In the genomic region with DNA sequence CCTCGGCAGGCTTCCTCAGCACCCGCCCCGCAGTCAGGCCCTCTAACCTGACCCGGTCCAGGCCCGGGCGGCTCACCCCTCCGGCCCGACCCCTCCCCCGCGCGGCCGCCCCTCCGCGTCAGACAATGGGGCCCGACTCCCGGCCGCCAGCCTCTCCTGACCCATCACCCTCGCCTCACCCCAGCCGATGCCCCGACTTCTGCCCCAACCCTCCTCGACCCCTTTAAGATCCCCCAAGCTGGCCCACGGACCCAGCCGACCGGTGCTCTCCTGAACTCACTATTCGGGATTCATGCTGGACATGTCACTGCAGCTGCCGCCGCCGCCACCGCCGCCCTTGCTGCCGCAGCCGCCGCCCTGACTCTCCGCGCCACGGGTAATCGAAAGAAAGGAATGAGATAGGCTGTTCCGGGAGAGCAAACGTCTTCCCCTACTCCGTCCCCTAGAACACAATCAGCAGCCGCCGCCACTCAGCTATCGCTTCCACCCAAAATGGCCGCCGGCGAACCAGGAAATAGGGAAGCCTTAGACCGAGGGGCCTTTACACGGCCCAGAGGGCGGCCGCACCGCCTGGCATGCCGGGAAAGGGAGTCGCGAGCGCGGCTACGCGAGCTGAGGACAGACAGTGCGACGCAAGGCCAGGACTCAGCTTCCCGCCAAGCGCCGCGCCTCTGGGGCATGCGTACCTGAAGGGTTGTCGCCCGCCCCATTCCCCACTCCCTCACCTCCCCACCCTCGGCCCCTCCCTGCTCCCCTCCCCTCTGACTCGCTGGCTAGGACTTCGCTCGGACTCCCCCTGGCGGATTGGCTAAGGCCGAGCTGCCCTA, we compare ENCODE assay signal across 8 cellular contexts. TPM values are rescaled to one million over a fixed set of nuclear protein-coding genes. Genes with fewer than 3 reads are reported as not detected.
A peak's percentile ranks its signal among the peaks of the same experiment; 100 is the strongest.
DNase-seq lines count a peak whose midpoint lies in the region; ATAC-seq and TF ChIP-seq lines count a peak whose summit lies in the region.

RAB1A (minus strand) TSS at position 494 of the 827 bp plus-strand sequence; CDS start at position 303, 191 bp downstream.

- peak; percentile 95 for ATAC-seq in HG02870 (IDR thresholded peaks at IDR 0.05; ENCODE audit: unreplicated experiment)
- ATAC-seq in heart left ventricle = peak; percentile 97 to 98 (median 98)
- peak; percentile 96 to 100 for ATAC-seq in upper lobe of left lung (ENCODE audit: low FRiP score in 2 of 2)

- TF ChIP-seq POLR2A in adrenal gland (IDR thresholded peaks at IDR 0.05) (peak; percentile 82 to 91), heart left ventricle (IDR thresholded peaks at IDR 0.05) (peak; percentile 51 to 62), upper lobe of left lung (IDR thresholded peaks at IDR 0.05) (peak; percentile 48 to 95 (median 90))

- TF ChIP-seq CTCF in GM13976 (IDR thresholded peaks at IDR 0.05; ENCODE audit: borderline replicate concordance, control extremely low read depth, extremely low read depth, insufficient read depth, missing control alignments) = peak; percentile 47
- TF ChIP-seq CTCF in adrenal gland (IDR thresholded peaks at IDR 0.05) = peak; percentile 29 to 46 (median 42)
- TF ChIP-seq CTCF in heart left ventricle (IDR thresholded peaks at IDR 0.05) = peak; percentile 25 to 70 (median 52)
- peak in 5 of 6 experiments; percentile 40 to 52 (median 46) for TF ChIP-seq CTCF in upper lobe of left lung (IDR thresholded peaks at IDR 0.05)

- TF ChIP-seq EP300 in upper lobe of left lung (IDR thresholded peaks at IDR 0.05) = peak in 1 of 4 donors; percentile 57

- H3K36me3 ChIP-seq in adrenal gland (replicated peaks in 1 of 2) (no peaks in the 10 kb centered on the region), heart left ventricle (no peaks in the 10 kb centered on the region), upper lobe of left lung (no peaks in the 10 kb centered on the region)

- intact Hi-C loops in adrenal gland (cut with DNase I) (loop anchor here in 1 of 2 donors (10.0 kb wide), 1 partner anchor 65 kb away; no protein-coding TSS in a partner anchor), heart left ventricle (cut with DNase I) (loop anchor here in 8 of 10 donors (1.0 to 5.0 kb wide), 9 partner anchors 35 to 74 kb away; partner anchors contain the start of gene CEP68 (in 3 of the 8)), posterior cingulate gyrus (cut with DNase I) (loop anchor here (1.0 to 5.0 kb wide), 3 partner anchors 74 to 143 kb away; partner anchors contain the start of genes ACTR2, CEP68 and SLC1A4)

- H3K27ac ChIP-seq in adrenal gland (peak within 1 kb of the TSS; percentile 95 to 100 (median 98)), heart left ventricle (peak within 1 kb of the TSS; percentile 87 to 98 (median 96)), upper lobe of left lung (peak within 1 kb of the TSS; percentile 98 to 100 (median 98))

- H3K9me3 ChIP-seq in adrenal gland (replicated peaks in 1 of 3) (no peaks in the 10 kb centered on the region), heart left ventricle (no peaks in the 10 kb centered on the region), upper lobe of left lung (no peaks in the 10 kb centered on the region)

- DNase-seq in GM13976 (ENCODE audit: low spot score) (peak; percentile 98), NCI-H146 (lab: John Stamatoyannopoulos, UW) (peak; percentile 99), T-helper 1 cell (peak; percentile 99 to 100 (median 100)), adrenal gland (peak; percentile 99 to 100 (median 100)), heart left ventricle (peak; percentile 100), posterior cingulate gyrus (peak; percentile 98 to 100 (median 100)), upper lobe of left lung (peak; percentile 99 to 100)

- H3K27me3 ChIP-seq in adrenal gland = no peaks in the 10 kb centered on the region
- no peaks in the 10 kb centered on the region for H3K27me3 ChIP-seq in heart left ventricle
- no peaks in the 10 kb centered on the region for H3K27me3 ChIP-seq in upper lobe of left lung

- H3K4me1 ChIP-seq in adrenal gland (replicated peaks in 1 of 2) = peaks cover 31 to 45% of the 10 kb centered on the region in 2 donors
- H3K4me1 ChIP-seq in heart left ventricle = peaks cover 11 to 61% (median 42%) of the 10 kb centered on the region in 12 donors
- peaks cover 34 to 39% (median 36%) of the 10 kb centered on the region in 4 donors for H3K4me1 ChIP-seq in upper lobe of left lung

- in situ Hi-C loops in GM13976 (cut with MboI; ENCODE audit: low sequenced_read_pairs, unreplicated experiment) = no loop called here

- 0 to 1% (median 0%) methylated on average over 2 to 73 of the region's 73 CpGs for whole genome bisulfite sequencing in adrenal gland, 4 donors
- whole genome bisulfite sequencing in heart left ventricle, 4 donors = 0 to 1% (median 0%) methylated on average over 20 to 73 of the region's 73 CpGs
- WGBS in upper lobe of left lung, 2 donors = 0% methylated on average over 11 to 24 of the region's 73 CpGs

- H3K4me3 ChIP-seq in adrenal gland (peak within 1 kb of the TSS; percentile 63 to 100 (median 88)), heart left ventricle (peak within 1 kb of the TSS; percentile 76 to 94 (median 80)), upper lobe of left lung (peak within 1 kb of the TSS; percentile 73 to 92 (median 86))

RNA-seq across cellular contexts. Expression of gene RAB1A, which starts in this region (rescaled TPM):
- total RNA-seq in adrenal gland = 100 to 1,000 TPM in 6 of 8 donors, 10 to 100 TPM in 2; 53.8 to 213 (median 136) TPM
- 100 to 1,000 TPM in 1 of 3 donors, 10 to 100 TPM in 2; 70.0 to 235 (median 77.9) TPM for polyA plus RNA-seq in adrenal gland
- 100 to 1,000 TPM in 6 of 9 donors, 10 to 100 TPM in 3; 49.0 to 137 (median 118) TPM for total RNA-seq in heart left ventricle
- 100 to 1,000 TPM in 1 of 2 donors, 10 to 100 TPM in 1; 87.7 to 164 TPM for polyA plus RNA-seq in heart left ventricle
- total RNA-seq in upper lobe of left lung = 100 to 1,000 TPM in 3 of 6 donors, 10 to 100 TPM in 3; 32.5 to 131 (median 109) TPM

Comparison
In these comparisons a context has a peak if more than half of its experiments do, and no peak if none do; other contexts are left out.
1. Peak in every context shown above with its lines: DNase-seq, ATAC-seq, H3K4me3 ChIP-seq and H3K27ac ChIP-seq.